In the genomic region with DNA sequence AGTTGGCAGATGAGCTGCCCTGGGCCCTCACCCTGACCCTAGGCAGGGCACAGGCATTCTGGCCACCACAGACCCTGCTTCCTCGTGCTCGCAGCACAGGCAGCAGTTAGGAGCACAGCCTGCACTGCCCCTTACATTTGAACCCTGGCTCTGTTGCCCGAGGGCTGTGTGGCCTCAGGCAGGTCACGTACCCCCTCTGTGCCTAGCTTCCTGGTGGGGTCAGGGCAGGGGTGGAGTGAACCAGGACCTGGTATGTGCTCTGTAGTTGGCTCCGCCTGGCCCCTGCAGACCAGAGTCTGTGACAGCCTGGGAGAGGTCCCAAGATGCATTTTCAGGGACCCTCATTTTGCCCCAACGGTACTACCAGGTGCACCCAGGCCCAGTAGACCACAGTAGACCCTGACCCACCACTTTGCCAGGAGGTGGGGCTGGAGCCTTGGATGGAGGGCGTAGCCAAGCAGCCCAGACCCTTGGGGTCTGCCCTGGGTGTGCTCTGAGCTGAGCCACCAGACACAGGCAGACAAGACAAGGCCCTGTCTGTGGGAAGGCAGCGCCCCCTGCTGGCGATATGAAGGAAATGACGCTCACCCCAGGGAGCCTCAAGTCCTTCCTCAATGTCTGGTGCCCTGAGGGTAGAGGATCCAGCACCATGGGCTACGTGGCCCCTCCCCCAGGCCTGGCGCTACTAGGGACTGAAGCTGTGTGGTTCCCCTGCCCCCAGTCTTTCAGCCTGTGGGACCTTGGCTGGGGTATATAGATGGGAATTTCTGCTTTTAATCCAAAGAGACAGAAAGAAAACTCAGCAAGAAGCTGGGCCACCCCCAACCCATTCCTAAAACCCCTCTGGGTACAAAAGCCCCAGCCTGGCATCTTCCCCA, we compare ENCODE assay signal across 8 cellular contexts. TPM values are rescaled to one million over a fixed set of nuclear protein-coding genes. Genes with fewer than 3 reads are reported as not detected.
DNase-seq lines count a peak whose midpoint lies in the region; ATAC-seq lines count a peak whose summit lies in the region.

No MANE protein-coding gene starts in this region.

- H3K27ac ChIP-seq in angular gyrus (ENCODE audit: low read depth, low read length), result peak overlapping the region; percentile 87

- H3K9me3 ChIP-seq in T-helper 17 cell (ENCODE audit: control insufficient read depth, low read length, poor library complexity, severe bottlenecking), result no peaks in the 10 kb centered on the region

- peak overlapping the region; percentile 24 for H3K27ac Mint-ChIP-seq in T-helper 17 cell

- no peak overlapping the region for H3K4me3 Mint-ChIP-seq in T-helper 17 cell

- peak; percentile 72 for ATAC-seq in T-helper 17 cell
- ATAC-seq in left ventricle myocardium superior, result peak; percentile 61
- no peak for ATAC-seq in GM19467 (IDR thresholded peaks at IDR 0.05; ENCODE audit: unreplicated experiment)

- DNase-seq in NCI-H1417 (lab: John Stamatoyannopoulos, UW) (peak; percentile 55 to 94 (median 79)), NCI-H1417 treated with DMSO at 0.1 percent for 48 hours (lab: John Stamatoyannopoulos, UW) (no peak), NCI-H146 (lab: John Stamatoyannopoulos, UW) (peak; percentile 92), T-helper 17 cell (peak; percentile 67 to 78 (median 67)), left ventricle myocardium superior (peak; percentile 88), retina (peak; percentile 91)

- peaks cover 2% of the 10 kb centered on the region for H3K36me3 Mint-ChIP-seq in T-helper 17 cell (ENCODE audit: low read depth)

- H3K27me3 Mint-ChIP-seq in T-helper 17 cell, result peaks cover 7% of the 10 kb centered on the region

- intact Hi-C loops in left ventricle myocardium superior (cut with micrococcal nuclease), result no loop called here

- peaks cover 28% of the 10 kb centered on the region for H3K4me1 Mint-ChIP-seq in T-helper 17 cell

RNA-seq across cellular contexts. Expression of a gene that starts 9.0 kb away (rescaled TPM):
- 10 to 100 TPM in 1 of 2 donors, 1 to 10 TPM in 1; 6.9 to 17.9 TPM for total RNA-seq in T-helper 17 cell
- total RNA-seq in left ventricle myocardium superior, result 8.8 TPM

RNA-seq across cellular contexts. Expression of a gene that starts 22.9 kb away (rescaled TPM):
- 10 to 100 TPM; 60.3 to 72.3 TPM for total RNA-seq in T-helper 17 cell
- total RNA-seq in left ventricle myocardium superior, result 22.4 TPM

RNA-seq across cellular contexts. Expression of a gene that starts 24.4 kb away (rescaled TPM):
- total RNA-seq in T-helper 17 cell (10 to 100 TPM; 23.1 to 26.4 TPM), left ventricle myocardium superior (50.0 TPM)

RNA-seq across cellular contexts. Expression of a gene that starts 56.5 kb away (rescaled TPM):
- total RNA-seq in T-helper 17 cell (10 to 100 TPM; 33.5 TPM), left ventricle myocardium superior (46.4 TPM)

RNA-seq across cellular contexts. Expression of a gene that starts 56.6 kb away (rescaled TPM):
- total RNA-seq in T-helper 17 cell, result 100 to 1,000 TPM; 376 to 523 TPM
- 19.8 TPM for total RNA-seq in left ventricle myocardium superior
